12 cellular contexts compared by ENCODE assay signal in genomic region chr6:145453376-145453775, GRCh38.
DNase-seq lines count a peak whose midpoint lies in the region; TF ChIP-seq lines count a peak whose summit lies in the region.
"Had no signal": no experiment of that assay in that cellular context is flagged by ENCODE, and none has a peak within 500 bp of the region (broad histone marks: within the 10 kb centered on the region; RNA-seq: fewer than 3 reads in every experiment).

No MANE protein-coding gene starts in this region.

- H3K36me3 ChIP-seq in cardiac muscle cell (no peaks in the 10 kb centered on the region), right atrium auricular region (no peaks in the 10 kb centered on the region), PC-9 (ENCODE audit: low read depth) (no peaks in the 10 kb centered on the region)
- H3K36me3 ChIP-seq: esophagus muscularis mucosa had no signal

- no peaks in the 10 kb centered on the region for H3K27me3 ChIP-seq in cardiac muscle cell
- no peaks in the 10 kb centered on the region for H3K27me3 ChIP-seq in right atrium auricular region
- H3K27me3 ChIP-seq in PC-9 (ENCODE audit: insufficient read depth, low read depth) = no peaks in the 10 kb centered on the region
- H3K27me3 ChIP-seq: esophagus muscularis mucosa had no signal

- no peaks in the 10 kb centered on the region for H4K20me1 ChIP-seq in PC-9 (ENCODE audit: insufficient read depth)

- H3K4me2 ChIP-seq in PC-9 = no peak overlapping the region

- H2AFZ ChIP-seq in PC-9 = no peak overlapping the region

- POLR2A ChIA-PET in PC-9 (lab: Charles Lee; ENCODE audit: unreplicated experiment) = no interaction called here

- H3K27ac ChIP-seq in cardiac muscle cell (no peak overlapping the region), right atrium auricular region (no peak overlapping the region), PC-9 (no peak overlapping the region)
- H3K27ac ChIP-seq: esophagus muscularis mucosa, HL-60 had no signal

- no peaks in the 10 kb centered on the region for H3F3A ChIP-seq in PC-9 (ENCODE audit: insufficient read depth, low read depth)

- no peaks in the 10 kb centered on the region for H3K9me3 ChIP-seq in cardiac muscle cell (ENCODE audit: low read depth)
- H3K9me3 ChIP-seq in right atrium auricular region = no peaks in the 10 kb centered on the region
- H3K9me3 ChIP-seq in PC-9 (ENCODE audit: insufficient read depth, low read depth) = no peaks in the 10 kb centered on the region
- H3K9me3 ChIP-seq: esophagus muscularis mucosa had no signal

- CTCF ChIA-PET in PC-9 (lab: Charles Lee) = no interaction called here

- H3K9me2 ChIP-seq in PC-9 (ENCODE audit: insufficient read depth) = no peaks in the 10 kb centered on the region

- H3K79me2 ChIP-seq in PC-9 (ENCODE audit: low read depth) = no peaks in the 10 kb centered on the region

- DNase-seq in cardiac muscle cell (ENCODE audit: low read depth in 1 of 2, low spot score in 1 of 2) (peak in 1 of 2 donors; percentile 38), right atrium auricular region (ENCODE audit: low spot score) (no peak), PC-9 (no peak), fibroblast of pulmonary artery (ENCODE audit: low read depth) (peak; percentile 30), SKM-1 treated with dmso at 0.1 percent for 144 hours (lab: John Stamatoyannopoulos, UW; ENCODE audit: unreplicated experiment) (no peak), HPDE6-E6E7 (ENCODE audit: extremely low spot score) (no peak), cerebellum (ENCODE audit: low spot score) (no peak)
- DNase-seq in activated CD4-positive, alpha-beta T cell treated with anti-CD3 and anti-CD28 coated beads for 1 hour = no peak
- DNase-seq: activated T-cell treated with anti-CD3 and anti-CD28 coated beads, Interleukin-2, amount 50 U/mL, for 24 hours; NCI-H1092 had no signal

- intact Hi-C loops in PC-9 (cut with micrococcal nuclease; ENCODE audit: unreplicated experiment) = no loop called here

- peak; percentile 18 for TF ChIP-seq CTCF in cardiac muscle cell (IDR thresholded peaks at IDR 0.05; ENCODE audit: low read depth, low read length)
- no peak for TF ChIP-seq CTCF in right atrium auricular region (IDR thresholded peaks at IDR 0.05)
- peak; percentile 66 for TF ChIP-seq CTCF in PC-9 (conservative IDR thresholded peaks at IDR 0.05)
- TF ChIP-seq CTCF in fibroblast of pulmonary artery (IDR thresholded peaks at IDR 0.05; ENCODE audit: low read length, missing control alignments) = peak; percentile 46

- no TSS peak for BruUV-seq in PC-9 (replicated peaks; lab: Mats Ljungman, UMichigan)

- H3K4me3 ChIP-seq in cardiac muscle cell (no peak overlapping the region), right atrium auricular region (no peak overlapping the region), PC-9 (no peak overlapping the region), fibroblast of pulmonary artery (replicated peaks; ENCODE audit: low read depth, low read length) (no peak overlapping the region)
- H3K4me3 ChIP-seq: esophagus muscularis mucosa had no signal

- H3K4me1 ChIP-seq in cardiac muscle cell (ENCODE audit: low read depth) (no peaks in the 10 kb centered on the region), right atrium auricular region (no peaks in the 10 kb centered on the region), PC-9 (replicated peaks; ENCODE audit: insufficient read depth) (no peaks in the 10 kb centered on the region)
- H3K4me1 ChIP-seq: esophagus muscularis mucosa had no signal

Comparison
In these comparisons a context has a peak if more than half of its experiments do, and no peak if none do; other contexts are left out.
1. CTCF ChIP-seq: peak in cardiac muscle cell (single experiment), PC-9 (single experiment) and fibroblast of pulmonary artery (single experiment); none in right atrium auricular region (0 of 2).